Comparison of ENCODE assay signal across 8 cellular contexts in genomic region chr2:102619414-102620319, GRCh38. TPM values are rescaled to one million over a fixed set of nuclear protein-coding genes. Genes with fewer than 3 reads are reported as not detected.
A peak's percentile ranks its signal among the peaks of the same experiment; 100 is the strongest.
DNase-seq lines count a peak whose midpoint lies in the region; ATAC-seq, FAIRE-seq and TF ChIP-seq lines count a peak whose summit lies in the region.

TSS of gene SLC9A2 (plus strand) at chr2:102619553. CDS start at chr2:102619849, 296 bp downstream.

- FAIRE-seq in endothelial cell of umbilical vein (lab: Jason Lieb, UNC), result no peak

- peaks cover 47 to 65% of the 10 kb centered on the region in 2 experiments for H3K27me3 ChIP-seq in endothelial cell of umbilical vein (ENCODE audit: control insufficient read depth in 2 of 2, insufficient read depth in 2 of 2, low read length in 2 of 2)
- no peaks in the 10 kb centered on the region for H3K27me3 ChIP-seq in vagina
- no peaks in the 10 kb centered on the region for H3K27me3 ChIP-seq in effector memory CD4-positive, alpha-beta T cell (replicated peaks; ENCODE audit: control insufficient read depth, insufficient read depth, low read length, poor library complexity, severe bottlenecking)

- no peak for ATAC-seq in GM18520 (IDR thresholded peaks at IDR 0.05; ENCODE audit: unreplicated experiment)

- no peaks in the 10 kb centered on the region for H4K20me1 ChIP-seq in endothelial cell of umbilical vein (replicated peaks; ENCODE audit: control insufficient read depth, extremely low read depth, insufficient read depth, low read length)

- DNase-seq in activated CD8-positive, alpha-beta memory T cell treated with anti-CD3 and anti-CD28 coated beads for 24 hours, result peak; percentile 65
- no peak for DNase-seq in activated CD8-positive, alpha-beta memory T cell treated with anti-CD3 and anti-CD28 coated beads, Interleukin-2, amount 50 U/mL, for 4 hours
- DNase-seq in SW480 (ENCODE audit: low spot score) (peak; percentile 56), endothelial cell of umbilical vein (ENCODE audit: low read depth, low spot score) (peak; percentile 6), myocyte (ENCODE audit: low read depth) (peak; percentile 22), vagina (ENCODE audit: extremely low spot score in 2 of 2) (no peak)
- no peak for DNase-seq in effector memory CD4-positive, alpha-beta T cell

- H3K4me1 ChIP-seq in endothelial cell of umbilical vein (ENCODE audit: control insufficient read depth, extremely low read depth, insufficient read depth, low read length) (peaks cover 2% of the 10 kb centered on the region), vagina (peaks cover 20% of the 10 kb centered on the region)
- H3K4me1 ChIP-seq in effector memory CD4-positive, alpha-beta T cell (ENCODE audit: control insufficient read depth, insufficient read depth, low read length, poor library complexity, severe bottlenecking), result peaks cover 4% of the 10 kb centered on the region

- no peaks in the 10 kb centered on the region for H3K9me1 ChIP-seq in endothelial cell of umbilical vein (replicated peaks; ENCODE audit: control insufficient read depth, extremely low read depth, insufficient read depth, low read length)

- no peaks in the 10 kb centered on the region for H3K79me2 ChIP-seq in endothelial cell of umbilical vein (ENCODE audit: control insufficient read depth, insufficient read depth, low read length)

- no peaks in the 10 kb centered on the region for H3K36me3 ChIP-seq in endothelial cell of umbilical vein (ENCODE audit: control insufficient read depth in 2 of 2, extremely low read depth in 1 of 2, insufficient read depth in 2 of 2, low read length in 2 of 2)
- H3K36me3 ChIP-seq in vagina, result no peaks in the 10 kb centered on the region
- no peaks in the 10 kb centered on the region for H3K36me3 ChIP-seq in effector memory CD4-positive, alpha-beta T cell (ENCODE audit: control insufficient read depth, insufficient read depth, low read length)

- BruUV-seq in endothelial cell of umbilical vein (replicated peaks; lab: Mats Ljungman, UMichigan), result no TSS peak

- intact Hi-C loops in endothelial cell of umbilical vein (cut with micrococcal nuclease), result loop anchor here (10.0 kb wide), 1 partner anchor 185 kb away; no protein-coding TSS in a partner anchor
- intact Hi-C loops in vagina (cut with DNase I), result no loop called here

- TF ChIP-seq CTCF in endothelial cell of umbilical vein (IDR thresholded peaks at IDR 0.05; ENCODE audit: extremely low read depth in 1 of 2, insufficient read depth in 1 of 2, low read depth in 1 of 2, low read length in 2 of 2) (no peak), vagina (IDR thresholded peaks at IDR 0.05) (no peak)

- H3K4me3 ChIP-seq in endothelial cell of umbilical vein (replicated peaks in 1 of 3; ENCODE audit: insufficient read depth in 1 of 3, low read depth in 1 of 3, low read length in 3 of 3), result peak within 1 kb of the TSS in 2 of 3 experiments; percentile 30 to 46
- peak within 1 kb of the TSS; percentile 39 to 52 for H3K4me3 ChIP-seq in vagina
- H3K4me3 ChIP-seq in effector memory CD4-positive, alpha-beta T cell (ENCODE audit: insufficient read depth, low read depth, low read length, poor library complexity, severe bottlenecking), result no peak within 1 kb of the TSS

- dilution Hi-C loops in endothelial cell of umbilical vein (cut with MboI; ENCODE audit: extremely low pct_ligation_motif_present, low sequenced_read_pairs), result no loop called here

- H3K9ac ChIP-seq in endothelial cell of umbilical vein (replicated peaks; ENCODE audit: extremely low read depth, insufficient read depth, low read length), result no peak within 1 kb of the TSS

- TF ChIP-seq POLR2A in endothelial cell of umbilical vein (IDR thresholded peaks at IDR 0.05; ENCODE audit: low read depth, low read length) (no peak), vagina (IDR thresholded peaks at IDR 0.05) (no peak)

- POLR2A ChIA-PET in endothelial cell of umbilical vein (lab: Charles Lee), result no interaction called here

- no peaks in the 10 kb centered on the region for H3K9me3 ChIP-seq in endothelial cell of umbilical vein (replicated peaks; ENCODE audit: control insufficient read depth, insufficient read depth, low read length)
- H3K9me3 ChIP-seq in vagina, result no peaks in the 10 kb centered on the region
- H3K9me3 ChIP-seq in effector memory CD4-positive, alpha-beta T cell (ENCODE audit: control insufficient read depth, low read length), result no peaks in the 10 kb centered on the region

- no peak within 1 kb of the TSS for H3K27ac ChIP-seq in endothelial cell of umbilical vein (ENCODE audit: insufficient read depth, low read depth, low read length)
- no peak within 1 kb of the TSS for H3K27ac ChIP-seq in vagina
- no peak within 1 kb of the TSS for H3K27ac ChIP-seq in effector memory CD4-positive, alpha-beta T cell (ENCODE audit: insufficient read depth, low read length, poor library complexity, severe bottlenecking)

- H3K4me2 ChIP-seq in endothelial cell of umbilical vein (ENCODE audit: insufficient read depth, low read length), result peak within 1 kb of the TSS; percentile 12

- CTCF ChIA-PET in endothelial cell of umbilical vein (lab: Charles Lee), result interaction anchor here (1.6 kb wide), 1 partner anchor 147 kb away, joined by 4 read pairs; the partner anchor contains the start of gene SLC9A4

- peak within 1 kb of the TSS; percentile 73 for H2AFZ ChIP-seq in endothelial cell of umbilical vein (ENCODE audit: low read depth, low read length)

TF ChIP-seq in endothelial cell of umbilical vein, 7 proteins besides CTCF, POLR2A, EP300 and RAD21:
- TF ChIP-seq JUN (IDR thresholded peaks at IDR 0.05; ENCODE audit: borderline replicate concordance, insufficient read depth, insufficient read length, low read depth) (no peak), EZH2 (IDR thresholded peaks at IDR 0.05; ENCODE audit: borderline replicate concordance, low read depth, low read length, severe bottlenecking) (peak; percentile 73)

RNA-seq across cellular contexts. Expression of gene SLC9A2, which starts in this region (rescaled TPM):
- total RNA-seq in endothelial cell of umbilical vein (not detected in 2 replicates), myocyte (0.57 and 0.75 TPM in 2 replicates), vagina (not detected)
- 0.03 TPM in 2 replicates for polyA plus RNA-seq in endothelial cell of umbilical vein
- 0.01 TPM in 1 of 2 replicates, not detected in the other for polyA plus RNA-seq in endothelial cell of umbilical vein (2011; cell fraction: cytosol; rRNA removed)
- 0.03 and 0.07 TPM in 2 replicates for polyA plus RNA-seq in endothelial cell of umbilical vein (2011; cell fraction: nucleus; rRNA removed)
- polyA plus RNA-seq in endothelial cell of umbilical vein (2012), result not detected in 2 replicates
- 0.17 and 0.19 TPM in 2 replicates for polyA minus RNA-seq in endothelial cell of umbilical vein
- 0.72 TPM for polyA minus RNA-seq in endothelial cell of umbilical vein (2011; cell fraction: cytosol; rRNA and poly(A)+ RNA removed)
- polyA minus RNA-seq in endothelial cell of umbilical vein (2011; cell fraction: nucleus; rRNA and poly(A)+ RNA removed), result not detected in 2 replicates
- 0.10 TPM for polyA plus RNA-seq in myocyte (2012)

Comparison
In these comparisons a context has a peak if more than half of its experiments do, and no peak if none do; other contexts are left out.
1. DNase-seq: peak in activated CD8-positive, alpha-beta memory T cell treated with anti-CD3 and anti-CD28 coated beads for 24 hours (single experiment) and SW480 (single experiment); none in activated CD8-positive, alpha-beta memory T cell treated with anti-CD3 and anti-CD28 coated beads, Interleukin-2, amount 50 U/mL, for 4 hours (single experiment), vagina (0 of 2) and effector memory CD4-positive, alpha-beta T cell (0 of 3).
2. Peak in DNase-seq, H3K4me3 ChIP-seq and H3K4me2 ChIP-seq in endothelial cell of umbilical vein; RNA of the gene not detected or under 1 TPM.
3. Peak in DNase-seq in myocyte; RNA of the gene not detected or under 1 TPM.